ENCODE assay signal across 9 cellular contexts in the genomic region with DNA sequence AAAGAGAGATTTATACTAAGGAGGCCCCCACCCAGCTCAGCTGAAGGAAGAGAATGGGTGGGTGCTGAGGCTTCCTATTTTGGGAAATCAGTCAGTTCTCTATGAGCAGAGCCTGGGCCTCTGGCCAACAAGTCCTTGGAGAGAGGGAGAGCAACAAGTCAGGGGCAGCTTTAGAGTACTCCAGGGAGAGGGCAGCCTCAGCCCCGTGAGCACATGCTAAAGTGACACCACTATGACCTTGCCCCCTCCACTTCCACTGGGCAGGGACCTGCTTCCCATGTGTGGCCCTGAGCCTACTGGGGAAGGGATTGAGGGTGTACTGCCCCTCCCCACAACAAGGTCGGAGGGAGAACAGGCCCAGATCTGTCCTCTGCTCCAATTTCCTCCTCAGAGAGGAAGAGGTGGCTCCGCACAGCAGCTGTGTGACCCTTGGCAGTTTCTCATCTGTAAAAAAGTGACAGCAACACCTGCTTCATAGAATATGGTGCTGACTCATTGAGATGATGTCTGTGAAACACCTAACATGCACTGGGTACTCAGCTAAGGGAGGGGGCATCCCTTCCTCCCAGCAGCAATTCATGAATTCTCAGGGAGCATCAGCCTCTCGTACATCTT.
DNase-seq lines count a peak whose midpoint lies in the region; ATAC-seq and TF ChIP-seq lines count a peak whose summit lies in the region.
"Had no signal": no experiment of that assay in that cellular context is flagged by ENCODE, and none has a peak within 500 bp of the region (broad histone marks: within the 10 kb centered on the region; RNA-seq: fewer than 3 reads in every experiment).

No MANE protein-coding gene starts in this region.

- H2AFZ ChIP-seq in OCI-LY7 (ENCODE audit: low read length), result peak overlapping the region; percentile 76; the same call in 1 of the 2 replicates
- H2AFZ ChIP-seq: parathyroid adenoma had no signal

- peaks cover 32% of the 10 kb centered on the region for H3K4me1 ChIP-seq in OCI-LY7 (ENCODE audit: insufficient read depth, low read length, poor library complexity, severe bottlenecking)
- H3K4me1 ChIP-seq in mucosa of descending colon (ENCODE audit: low read depth), result peaks cover 47% of the 10 kb centered on the region
- no peaks in the 10 kb centered on the region for H3K4me1 ChIP-seq in CD8-positive, alpha-beta T cell (ENCODE audit: insufficient read depth, low read length)

- peak overlapping the region; percentile 44 for H3K27ac ChIP-seq in OCI-LY7 (ENCODE audit: low read depth, low read length, poor library complexity, severe bottlenecking)
- H3K27ac ChIP-seq in CD8-positive, alpha-beta T cell (ENCODE audit: low read depth, low read length), result no peak overlapping the region
- H3K27ac ChIP-seq: parathyroid adenoma had no signal

- H3K27me3 Mint-ChIP-seq in CD8-positive, alpha-beta T cell (ENCODE audit: low read depth), result no peaks in the 10 kb centered on the region

- CTCF ChIA-PET in OCI-LY7 (lab: Charles Lee; ENCODE audit: unreplicated experiment), result no interaction called here
- CTCF ChIA-PET in CD8-positive, alpha-beta T cell (lab: Charles Lee), result interaction anchor here (3.6 kb wide), 1 partner anchor 8 kb away, joined by 13 read pairs; no protein-coding TSS in a partner anchor

- H3K4me2 ChIP-seq in OCI-LY7 (ENCODE audit: low read length), result peak overlapping the region; percentile 52

- POLR2A ChIA-PET in OCI-LY7 (lab: Charles Lee), result interaction anchor here (0.8 to 1.8 kb wide), 6 partner anchors 14 to 148 kb away, joined by 3 to 5 read pairs (median 4); partner anchors contain the start of gene RTN4
- POLR2A ChIA-PET in CD8-positive, alpha-beta T cell (lab: Charles Lee), result no interaction called here

- TF ChIP-seq CTCF in OCI-LY7 (conservative IDR thresholded peaks at IDR 0.05; ENCODE audit: low read length) (no peak), mucosa of descending colon (IDR thresholded peaks at IDR 0.05) (no peak)
- TF ChIP-seq CTCF in CD8-positive, alpha-beta T cell (IDR thresholded peaks at IDR 0.05), result no peak

- H3K9me2 ChIP-seq in OCI-LY7 (ENCODE audit: insufficient read depth, low read length), result no peaks in the 10 kb centered on the region

- no peaks in the 10 kb centered on the region for H3K9me3 Mint-ChIP-seq in CD8-positive, alpha-beta T cell
- H3K9me3 Mint-ChIP-seq in stimulated activated effector memory CD8-positive, alpha-beta T cell treated with anti-CD3 and anti-CD28 coated beads, Interleukin-12 subunit alpha, Interleukin-12 subunit beta, amount 100 ng/mL, for 72 hours, result no peaks in the 10 kb centered on the region

- ATAC-seq in GM18520 (IDR thresholded peaks at IDR 0.05; ENCODE audit: unreplicated experiment) (peak; percentile 67), HG02798 (IDR thresholded peaks at IDR 0.05; ENCODE audit: poor library complexity, unreplicated experiment) (peak; percentile 74), mucosa of descending colon (peak; percentile 81)
- no peak for ATAC-seq in CD8-positive, alpha-beta T cell
- no peak for ATAC-seq in stimulated activated effector memory CD8-positive, alpha-beta T cell treated with anti-CD3 and anti-CD28 coated beads, Interleukin-12 subunit alpha, Interleukin-12 subunit beta, amount 100 ng/mL, for 72 hours

- DNase-seq in OCI-LY7 (ENCODE audit: low spot score) (peak; percentile 91), mucosa of descending colon (peak in 2 of 3 donors; percentile 46 to 63), NCI-H2107 treated with DMSO at 0.1 percent for 48 hours (lab: John Stamatoyannopoulos, UW; ENCODE audit: unreplicated experiment) (no peak), cerebellar nuclear complex (lab: John Stamatoyannopoulos, UW) (no peak)
- DNase-seq in CD8-positive, alpha-beta T cell, result no peak
- no peak for DNase-seq in stimulated activated effector memory CD8-positive, alpha-beta T cell treated with anti-CD3 and anti-CD28 coated beads, Interleukin-12 subunit alpha, Interleukin-12 subunit beta, amount 100 ng/mL, for 72 hours (ENCODE audit: low spot score in 2 of 2)

- intact Hi-C loops in OCI-LY7 (cut with micrococcal nuclease; ENCODE audit: unreplicated experiment), result no loop called here
- intact Hi-C loops in mucosa of descending colon (cut with DNase I, micrococcal nuclease), result no loop called here
- intact Hi-C loops in CD8-positive, alpha-beta T cell (cut with DNase I, micrococcal nuclease), result no loop called here

- H3K36me3 ChIP-seq in OCI-LY7 (ENCODE audit: insufficient read depth, low read length) (no peaks in the 10 kb centered on the region), mucosa of descending colon (ENCODE audit: low read depth) (no peaks in the 10 kb centered on the region)
- H3K36me3 ChIP-seq in CD8-positive, alpha-beta T cell (ENCODE audit: insufficient read depth, low read length), result no peaks in the 10 kb centered on the region

- H3K36me3 Mint-ChIP-seq in CD8-positive, alpha-beta T cell, result no peaks in the 10 kb centered on the region
- H3K36me3 Mint-ChIP-seq in stimulated activated effector memory CD8-positive, alpha-beta T cell treated with anti-CD3 and anti-CD28 coated beads, Interleukin-12 subunit alpha, Interleukin-12 subunit beta, amount 100 ng/mL, for 72 hours, result no peaks in the 10 kb centered on the region

- H3K27me3 ChIP-seq in CD8-positive, alpha-beta T cell (ENCODE audit: insufficient read depth, low read length), result no peaks in the 10 kb centered on the region

- peaks cover 5% of the 10 kb centered on the region for H3K4me1 Mint-ChIP-seq in CD8-positive, alpha-beta T cell (ENCODE audit: low read depth)
- peaks cover 8% of the 10 kb centered on the region for H3K4me1 Mint-ChIP-seq in stimulated activated effector memory CD8-positive, alpha-beta T cell treated with anti-CD3 and anti-CD28 coated beads, Interleukin-12 subunit alpha, Interleukin-12 subunit beta, amount 100 ng/mL, for 72 hours

- BruUV-seq in OCI-LY7 (replicated peaks; lab: Mats Ljungman, UMichigan), result no TSS peak

- H3K4me3 Mint-ChIP-seq in CD8-positive, alpha-beta T cell, result no peak overlapping the region
- no peak overlapping the region for H3K4me3 Mint-ChIP-seq in stimulated activated effector memory CD8-positive, alpha-beta T cell treated with anti-CD3 and anti-CD28 coated beads, Interleukin-12 subunit alpha, Interleukin-12 subunit beta, amount 100 ng/mL, for 72 hours

- no peak overlapping the region for H3K27ac Mint-ChIP-seq in CD8-positive, alpha-beta T cell
- H3K27ac Mint-ChIP-seq in stimulated activated effector memory CD8-positive, alpha-beta T cell treated with anti-CD3 and anti-CD28 coated beads, Interleukin-12 subunit alpha, Interleukin-12 subunit beta, amount 100 ng/mL, for 72 hours, result no peak overlapping the region

- H4K20me1 ChIP-seq in OCI-LY7 (ENCODE audit: insufficient read depth, low read length), result no peaks in the 10 kb centered on the region

- no peaks in the 10 kb centered on the region for H3K79me2 ChIP-seq in OCI-LY7 (ENCODE audit: insufficient read depth, low read depth, low read length)
- H3K79me2 ChIP-seq: parathyroid adenoma had no signal

- no peak overlapping the region for H3K4me3 ChIP-seq in OCI-LY7 (ENCODE audit: low read depth, low read length, poor library complexity, severe bottlenecking)
- H3K4me3 ChIP-seq in mucosa of descending colon, result no peak overlapping the region
- no peak overlapping the region for H3K4me3 ChIP-seq in CD8-positive, alpha-beta T cell (ENCODE audit: low read depth, low read length)

- H3K9me3 ChIP-seq in OCI-LY7 (ENCODE audit: low read length) (no peaks in the 10 kb centered on the region), mucosa of descending colon (no peaks in the 10 kb centered on the region)
- no peaks in the 10 kb centered on the region for H3K9me3 ChIP-seq in CD8-positive, alpha-beta T cell (ENCODE audit: low read length)

Comparison
In these comparisons a context has a peak if more than half of its experiments do, and no peak if none do; other contexts are left out.
1. ATAC-seq: peak in GM18520 (single experiment), HG02798 (single experiment) and mucosa of descending colon (single experiment); none in CD8-positive, alpha-beta T cell (single experiment) and stimulated activated effector memory CD8-positive, alpha-beta T cell treated with anti-CD3 and anti-CD28 coated beads, Interleukin-12 subunit alpha, Interleukin-12 subunit beta, amount 100 ng/mL, for 72 hours (single experiment).
2. DNase-seq: peak in OCI-LY7 (single experiment) and mucosa of descending colon (2 of 3); none in NCI-H2107 treated with DMSO at 0.1 percent for 48 hours (single experiment), cerebellar nuclear complex (0 of 2), CD8-positive, alpha-beta T cell (0 of 7) and stimulated activated effector memory CD8-positive, alpha-beta T cell treated with anti-CD3 and anti-CD28 coated beads, Interleukin-12 subunit alpha, Interleukin-12 subunit beta, amount 100 ng/mL, for 72 hours (0 of 2).